Comparison of ENCODE assay signal across 1 cellular context in genomic region chr2:136894007-136894634, GRCh38.
TF ChIP-seq lines count a peak whose summit lies in the region.

No MANE protein-coding gene starts in this region.

TF ChIP-seq in HepG2, 621 proteins besides CTCF, POLR2A, EP300 and RAD21 (continued from another document):
- TF ChIP-seq FOXO1 (CRISPR knock-in tag; IDR thresholded peaks at IDR 0.05) (no peak), ZNF367 (CRISPR knock-in tag; IDR thresholded peaks at IDR 0.05; ENCODE audit: borderline replicate concordance) (no peak)
